1 cellular context compared by ENCODE assay signal in the genomic region with DNA sequence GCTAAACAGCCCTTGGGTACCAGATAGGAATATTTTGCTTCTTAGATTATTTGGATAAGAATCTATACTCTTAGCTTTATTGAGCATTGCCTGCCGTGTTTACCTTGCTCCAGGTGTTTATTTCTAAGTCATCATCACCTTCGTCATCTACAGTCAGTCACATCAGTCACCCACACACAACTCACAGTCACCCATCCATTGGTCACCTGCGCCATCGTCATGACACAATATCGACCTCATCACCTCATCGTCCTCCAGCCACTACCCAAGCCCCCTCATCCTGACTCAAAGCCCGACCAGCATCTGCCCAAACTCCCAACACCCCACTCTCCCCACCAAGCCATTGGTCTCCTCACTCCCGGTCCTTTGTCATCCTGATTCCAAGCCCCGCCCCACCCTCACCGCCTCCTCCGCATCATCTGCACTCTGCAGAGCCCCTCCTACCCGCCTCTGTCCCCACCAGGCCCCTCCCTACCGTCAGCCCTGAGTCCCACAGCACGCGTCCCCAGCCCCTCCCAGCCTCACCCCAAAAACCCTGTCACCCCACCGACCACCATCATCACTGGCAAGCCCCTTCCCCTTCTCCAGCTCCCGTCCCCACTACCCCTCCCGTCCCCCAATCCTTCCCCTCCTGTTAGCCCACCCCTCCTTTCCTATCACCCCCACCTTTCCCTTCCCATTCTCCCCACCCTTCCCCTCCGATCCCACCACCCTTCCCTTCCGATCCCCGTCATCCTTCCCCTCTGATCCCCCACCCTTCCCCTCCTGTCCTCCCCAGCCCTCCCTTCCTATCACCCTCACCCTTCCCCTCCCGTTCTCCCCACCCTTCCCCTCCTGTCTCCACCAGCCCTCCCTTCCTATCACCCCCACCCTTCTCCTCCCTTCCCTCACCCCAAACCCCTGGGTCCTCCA.
TF ChIP-seq lines count a peak whose summit lies in the region.

No MANE protein-coding gene starts in this region.

TF ChIP-seq in SK-N-SH, 30 proteins besides CTCF, POLR2A, EP300 and RAD21 (continued from another document):
- TF ChIP-seq, protein P1, sequence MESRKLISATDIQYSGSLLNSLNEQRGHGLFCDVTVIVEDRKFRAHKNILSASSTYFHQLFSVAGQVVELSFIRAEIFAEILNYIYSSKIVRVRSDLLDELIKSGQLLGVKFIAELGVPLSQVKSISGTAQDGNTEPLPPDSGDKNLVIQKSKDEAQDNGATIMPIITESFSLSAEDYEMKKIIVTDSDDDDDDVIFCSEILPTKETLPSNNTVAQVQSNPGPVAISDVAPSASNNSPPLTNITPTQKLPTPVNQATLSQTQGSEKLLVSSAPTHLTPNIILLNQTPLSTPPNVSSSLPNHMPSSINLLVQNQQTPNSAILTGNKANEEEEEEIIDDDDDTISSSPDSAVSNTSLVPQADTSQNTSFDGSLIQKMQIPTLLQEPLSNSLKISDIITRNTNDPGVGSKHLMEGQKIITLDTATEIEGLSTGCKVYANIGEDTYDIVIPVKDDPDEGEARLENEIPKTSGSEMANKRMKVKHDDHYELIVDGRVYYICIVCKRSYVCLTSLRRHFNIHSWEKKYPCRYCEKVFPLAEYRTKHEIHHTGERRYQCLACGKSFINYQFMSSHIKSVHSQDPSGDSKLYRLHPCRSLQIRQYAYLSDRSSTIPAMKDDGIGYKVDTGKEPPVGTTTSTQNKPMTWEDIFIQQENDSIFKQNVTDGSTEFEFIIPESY (IDR thresholded peaks at IDR 0.05; ENCODE audit: borderline replicate concordance, low read depth), result no peak
- no peak for TF ChIP-seq POLR2AphosphoS5 (IDR thresholded peaks at IDR 0.05; ENCODE audit: low read depth, low read length)
- no peak for TF ChIP-seq FOSL2 (IDR thresholded peaks at IDR 0.05; ENCODE audit: borderline replicate concordance, low read depth)
